17 cellular contexts compared by ENCODE assay signal in genomic region chr6:11804706-11805105, GRCh38. TPM values are rescaled to one million over a fixed set of nuclear protein-coding genes. Genes with fewer than 3 reads are reported as not detected.
"Had no signal": no experiment of that assay in that cellular context is flagged by ENCODE, and none has a peak within 500 bp of the region (broad histone marks: within the 10 kb centered on the region; RNA-seq: fewer than 3 reads in every experiment).

No MANE protein-coding gene starts in this region.

- H3K4me3 Mint-ChIP-seq: brain; dendritic cell treated with granulocyte-macrophage colony-stimulating factor and Interleukin-4, amounts not matched to agents 40 ng/mL and 50 ng/mL, for 4 days; natural killer cell had no signal

- DNase-seq: activated CD4-positive, alpha-beta T cell treated with anti-CD3 and anti-CD28 coated beads, Interleukin-2, amount 50 U/mL, for 1 hour; activated naive CD4-positive, alpha-beta T cell treated with anti-CD3 and anti-CD28 coated beads, Interleukin-2, amount 50 U/mL, for 16 hours; activated T-cell treated with anti-CD3 and anti-CD28 coated beads for 4 hours; amniotic stem cell; cerebellar nuclear complex; left colon; natural killer cell; occipital lobe; stimulated activated CD4-positive, alpha-beta T cell treated with anti-CD3 and anti-CD28 coated beads, Interleukin-4, amount 100 ng/mL, for 24 hours; T-helper 2 cell; thyroid gland; uterus had no signal

- H3K9me3 Mint-ChIP-seq: activated T-helper 2 cell treated with anti-CD3 and anti-CD28 coated beads, Interferon-gamma antibody, Interleukin-2, Interleukin-4, amounts not matched to agents 10 μg/mL and 5 μg/mL and 100 μg/mL, durations not matched to agents 14 hours and 24 hours and 36 hours; dendritic cell treated with granulocyte-macrophage colony-stimulating factor and Interleukin-4, amounts not matched to agents 40 ng/mL and 50 ng/mL, for 4 days; natural killer cell had no signal

- H3K4me3 ChIP-seq: lung, thyroid gland, uterus had no signal

- H3K36me3 ChIP-seq: thyroid gland, uterus had no signal

- ATAC-seq: left colon, natural killer cell, sciatic nerve had no signal

- H3K36me3 Mint-ChIP-seq: brain, natural killer cell had no signal

- H3K27me3 Mint-ChIP-seq: dendritic cell treated with granulocyte-macrophage colony-stimulating factor and Interleukin-4, amounts not matched to agents 40 ng/mL and 50 ng/mL, for 4 days had no signal

- H3K27me3 ChIP-seq: thyroid gland, uterus had no signal

- H3K9me3 ChIP-seq: thyroid gland, uterus had no signal

- H3K27ac Mint-ChIP-seq: activated T-helper 2 cell treated with anti-CD3 and anti-CD28 coated beads, Interferon-gamma antibody, Interleukin-2, Interleukin-4, amounts not matched to agents 10 μg/mL and 5 μg/mL and 100 μg/mL, durations not matched to agents 14 hours and 24 hours and 36 hours; dendritic cell treated with granulocyte-macrophage colony-stimulating factor and Interleukin-4, amounts not matched to agents 40 ng/mL and 50 ng/mL, for 4 days; natural killer cell had no signal

- H3K27ac ChIP-seq: uterus had no signal

- H3K4me1 Mint-ChIP-seq: natural killer cell had no signal

RNA-seq across cellular contexts. Expression of gene ADTRP, which starts 26.1 kb away (rescaled TPM):
- total RNA-seq: uterus had no signal
